21 cellular contexts compared by ENCODE assay signal in genomic region chr7:98998821-98999725, GRCh38.
DNase-seq lines count a peak whose midpoint lies in the region; ATAC-seq and TF ChIP-seq lines count a peak whose summit lies in the region.
"Had no signal": no experiment of that assay in that cellular context is flagged by ENCODE, and none has a peak within 500 bp of the region (broad histone marks: within the 10 kb centered on the region; RNA-seq: fewer than 3 reads in every experiment).

No MANE protein-coding gene starts in this region.

- TF ChIP-seq CTCF in ovary (IDR thresholded peaks at IDR 0.05): no peak

- DNase-seq in CD4-positive, CD25-positive, alpha-beta regulatory T cell: no peak
- DNase-seq in T-helper 17 cell (no peak), islet precursor cell (peak; percentile 33), H4 (ENCODE audit: low spot score) (no peak), ovary (no peak)
- DNase-seq in stimulated activated effector memory CD8-positive, alpha-beta T cell treated with anti-CD3 and anti-CD28 coated beads, Interleukin-12 subunit alpha, Interleukin-12 subunit beta, amount 100 ng/mL, for 72 hours (ENCODE audit: low spot score in 2 of 2): no peak
- DNase-seq: activated B cell treated with CpG ODN at 0.5 μM for 24 hours; activated CD4-positive, alpha-beta T cell treated with anti-CD3 and anti-CD28 coated beads, Interleukin-2, amount 50 U/mL, for 4 hours; activated T-cell treated with anti-CD3 and anti-CD28 coated beads, Interleukin-2, amount 50 U/mL, for 72 hours; DMS79; effector memory CD8-positive, alpha-beta T cell; esophagus squamous epithelium; kidney glomerular epithelial cell; MV-4-11; natural killer cell; NCI-H1694; NCI-H82; right lobe of liver had no signal

- peaks cover 0 to 3% (median 0%) of the 10 kb centered on the region in 4 donors for H3K4me1 Mint-ChIP-seq in CD4-positive, CD25-positive, alpha-beta regulatory T cell
- peaks cover 9% of the 10 kb centered on the region for H3K4me1 Mint-ChIP-seq in T-helper 17 cell
- H3K4me1 Mint-ChIP-seq in stimulated activated effector memory CD8-positive, alpha-beta T cell treated with anti-CD3 and anti-CD28 coated beads, Interleukin-12 subunit alpha, Interleukin-12 subunit beta, amount 100 ng/mL, for 72 hours: peaks cover 11% of the 10 kb centered on the region

- peak overlapping the region in 2 of 3 donors; percentile 20 to 48 for H3K27ac Mint-ChIP-seq in CD4-positive, CD25-positive, alpha-beta regulatory T cell
- H3K27ac Mint-ChIP-seq in T-helper 17 cell: peak overlapping the region; percentile 68
- peak overlapping the region; percentile 27 for H3K27ac Mint-ChIP-seq in stimulated activated effector memory CD8-positive, alpha-beta T cell treated with anti-CD3 and anti-CD28 coated beads, Interleukin-12 subunit alpha, Interleukin-12 subunit beta, amount 100 ng/mL, for 72 hours
- H3K27ac Mint-ChIP-seq: activated B cell treated with CpG ODN at 0.5 μM for 24 hours; activated naive CD4-positive, alpha-beta T cell treated with anti-CD3 and anti-CD28 coated beads, Interleukin-2, amount 50 U/mL, for 24 hours; activated T-cell treated with anti-CD3 and anti-CD28 coated beads, Interleukin-2, amount 50 U/mL, for 72 hours; natural killer cell had no signal

- no peaks in the 10 kb centered on the region for H3K4me1 ChIP-seq in CD4-positive, CD25-positive, alpha-beta regulatory T cell (ENCODE audit: control insufficient read depth, insufficient read depth, low read length, poor library complexity, severe bottlenecking)
- H3K4me1 ChIP-seq in ovary (ENCODE audit: insufficient read depth): no peaks in the 10 kb centered on the region
- H3K4me1 ChIP-seq: esophagus squamous epithelium, right lobe of liver had no signal

- no peak overlapping the region for H3K4me3 ChIP-seq in CD4-positive, CD25-positive, alpha-beta regulatory T cell (ENCODE audit: low read depth, low read length)
- H3K4me3 ChIP-seq in ovary: no peak overlapping the region
- H3K4me3 ChIP-seq: esophagus squamous epithelium, right lobe of liver had no signal

- ATAC-seq in CD4-positive, CD25-positive, alpha-beta regulatory T cell (ENCODE audit: low read depth in 2 of 2): no peak
- ATAC-seq in T-helper 17 cell: no peak
- ATAC-seq in stimulated activated effector memory CD8-positive, alpha-beta T cell treated with anti-CD3 and anti-CD28 coated beads, Interleukin-12 subunit alpha, Interleukin-12 subunit beta, amount 100 ng/mL, for 72 hours: no peak
- ATAC-seq in GM19397 (IDR thresholded peaks at IDR 0.05; ENCODE audit: unreplicated experiment): no peak
- ATAC-seq: activated T-cell treated with anti-CD3 and anti-CD28 coated beads, Interleukin-2, amount 50 U/mL, for 72 hours; effector memory CD8-positive, alpha-beta T cell; natural killer cell had no signal

- TF ChIP-seq EP300 in ovary (IDR thresholded peaks at IDR 0.05): no peak

- H3K27me3 ChIP-seq in CD4-positive, CD25-positive, alpha-beta regulatory T cell (ENCODE audit: control insufficient read depth, insufficient read depth, low read length): no peaks in the 10 kb centered on the region
- no peaks in the 10 kb centered on the region for H3K27me3 ChIP-seq in ovary
- H3K27me3 ChIP-seq: esophagus squamous epithelium, right lobe of liver had no signal

- peak overlapping the region in 1 of 4 donors; percentile 19 for H3K4me3 Mint-ChIP-seq in CD4-positive, CD25-positive, alpha-beta regulatory T cell
- no peak overlapping the region for H3K4me3 Mint-ChIP-seq in T-helper 17 cell
- no peak overlapping the region for H3K4me3 Mint-ChIP-seq in stimulated activated effector memory CD8-positive, alpha-beta T cell treated with anti-CD3 and anti-CD28 coated beads, Interleukin-12 subunit alpha, Interleukin-12 subunit beta, amount 100 ng/mL, for 72 hours
- H3K4me3 Mint-ChIP-seq: activated B cell treated with CpG ODN at 0.5 μM for 24 hours; activated naive CD4-positive, alpha-beta T cell treated with anti-CD3 and anti-CD28 coated beads, Interleukin-2, amount 50 U/mL, for 24 hours; activated T-cell treated with anti-CD3 and anti-CD28 coated beads, Interleukin-2, amount 50 U/mL, for 72 hours; effector memory CD8-positive, alpha-beta T cell; natural killer cell had no signal

- H3K36me3 ChIP-seq in CD4-positive, CD25-positive, alpha-beta regulatory T cell (ENCODE audit: control insufficient read depth, insufficient read depth, low read length): peaks cover 84% of the 10 kb centered on the region
- H3K36me3 ChIP-seq in ovary: no peaks in the 10 kb centered on the region

- no peak for TF ChIP-seq POLR2A in ovary (IDR thresholded peaks at IDR 0.05)

- intact Hi-C loops in ovary (cut with DNase I): no loop called here

- no peaks in the 10 kb centered on the region for H3K27me3 Mint-ChIP-seq in CD4-positive, CD25-positive, alpha-beta regulatory T cell
- no peaks in the 10 kb centered on the region for H3K27me3 Mint-ChIP-seq in T-helper 17 cell
- H3K27me3 Mint-ChIP-seq: activated B cell treated with CpG ODN at 0.5 μM for 24 hours; activated naive CD4-positive, alpha-beta T cell treated with anti-CD3 and anti-CD28 coated beads, Interleukin-2, amount 50 U/mL, for 24 hours; effector memory CD8-positive, alpha-beta T cell had no signal

- H3K36me3 Mint-ChIP-seq in CD4-positive, CD25-positive, alpha-beta regulatory T cell: peaks cover 41% of the 10 kb centered on the region
- peaks cover 16% of the 10 kb centered on the region for H3K36me3 Mint-ChIP-seq in T-helper 17 cell (ENCODE audit: low read depth)
- peaks cover 99% of the 10 kb centered on the region for H3K36me3 Mint-ChIP-seq in stimulated activated effector memory CD8-positive, alpha-beta T cell treated with anti-CD3 and anti-CD28 coated beads, Interleukin-12 subunit alpha, Interleukin-12 subunit beta, amount 100 ng/mL, for 72 hours
- H3K36me3 Mint-ChIP-seq: natural killer cell had no signal

- H3K27ac ChIP-seq in CD4-positive, CD25-positive, alpha-beta regulatory T cell (ENCODE audit: insufficient read depth, low read length, poor library complexity, severe bottlenecking): no peak overlapping the region
- H3K27ac ChIP-seq in ovary: no peak overlapping the region
- H3K27ac ChIP-seq: esophagus squamous epithelium, KMS-11, right lobe of liver had no signal

- H3K9me3 ChIP-seq in CD4-positive, CD25-positive, alpha-beta regulatory T cell (ENCODE audit: control insufficient read depth in 2 of 2, low read length in 2 of 2): no peaks in the 10 kb centered on the region
- H3K9me3 ChIP-seq in T-helper 17 cell (ENCODE audit: control insufficient read depth, low read length, poor library complexity, severe bottlenecking) (no peaks in the 10 kb centered on the region), ovary (no peaks in the 10 kb centered on the region)
- H3K9me3 ChIP-seq: esophagus squamous epithelium, right lobe of liver had no signal

- WGBS in ovary, 3 donors: 75 to 85% (median 78%) methylated on average over 10 of the region's 10 CpGs

- no peaks in the 10 kb centered on the region for H3K9me3 Mint-ChIP-seq in CD4-positive, CD25-positive, alpha-beta regulatory T cell
- no peaks in the 10 kb centered on the region for H3K9me3 Mint-ChIP-seq in stimulated activated effector memory CD8-positive, alpha-beta T cell treated with anti-CD3 and anti-CD28 coated beads, Interleukin-12 subunit alpha, Interleukin-12 subunit beta, amount 100 ng/mL, for 72 hours
- H3K9me3 Mint-ChIP-seq: activated B cell treated with CpG ODN at 0.5 μM for 24 hours; activated naive CD4-positive, alpha-beta T cell treated with anti-CD3 and anti-CD28 coated beads, Interleukin-2, amount 50 U/mL, for 24 hours; activated T-cell treated with anti-CD3 and anti-CD28 coated beads, Interleukin-2, amount 50 U/mL, for 72 hours; effector memory CD8-positive, alpha-beta T cell; natural killer cell had no signal
